ENCODE assay signal across 1 cellular context in the genomic region with DNA sequence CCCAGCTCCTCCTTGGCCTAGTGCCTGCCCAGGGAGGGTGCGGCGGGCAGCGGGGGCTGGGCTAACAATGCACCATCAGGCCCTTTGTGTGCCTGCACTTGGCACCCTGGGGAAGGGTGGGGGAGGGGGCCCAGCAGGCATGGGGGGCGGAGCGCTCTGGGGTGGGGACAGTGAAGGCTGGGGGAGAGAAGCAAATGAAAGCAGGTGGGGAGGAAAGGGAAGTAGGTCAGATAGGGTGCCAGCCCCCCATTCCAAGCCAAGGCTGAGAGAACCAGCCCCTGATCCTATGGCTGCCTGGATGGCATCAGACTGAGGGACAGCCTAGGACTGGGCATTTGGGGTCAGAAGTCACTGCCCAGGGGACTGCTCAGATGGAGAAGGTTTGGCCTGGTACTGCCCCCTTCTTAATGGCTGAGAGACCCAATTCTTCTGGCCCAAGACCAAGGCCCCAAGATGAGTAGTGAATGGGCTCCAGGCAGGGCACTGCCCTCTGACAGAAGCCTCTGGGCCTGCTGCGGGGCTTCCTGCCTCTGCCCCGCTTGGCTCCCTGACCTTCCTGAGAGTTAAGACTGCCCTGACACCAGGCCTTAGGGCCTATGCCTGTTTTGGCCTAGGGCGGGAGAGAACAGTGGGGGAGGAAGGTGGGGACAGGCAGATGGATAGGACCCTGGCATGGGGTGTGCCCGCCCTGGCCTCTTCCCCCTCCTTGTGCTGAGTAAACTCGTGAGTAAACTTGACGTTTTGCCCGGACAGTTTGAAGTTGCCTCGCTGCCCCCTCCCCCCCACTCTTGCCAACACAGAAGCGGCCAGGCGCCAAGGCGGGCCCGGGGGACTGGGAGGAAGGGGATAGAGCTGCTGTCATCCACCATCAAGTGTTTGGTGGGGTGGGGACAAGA.
TF ChIP-seq lines count a peak whose summit lies in the region.

No MANE protein-coding gene starts in this region.

TF ChIP-seq in GM12878, 131 proteins besides CTCF, POLR2A, EP300 and RAD21:
- TF ChIP-seq, protein P1, sequence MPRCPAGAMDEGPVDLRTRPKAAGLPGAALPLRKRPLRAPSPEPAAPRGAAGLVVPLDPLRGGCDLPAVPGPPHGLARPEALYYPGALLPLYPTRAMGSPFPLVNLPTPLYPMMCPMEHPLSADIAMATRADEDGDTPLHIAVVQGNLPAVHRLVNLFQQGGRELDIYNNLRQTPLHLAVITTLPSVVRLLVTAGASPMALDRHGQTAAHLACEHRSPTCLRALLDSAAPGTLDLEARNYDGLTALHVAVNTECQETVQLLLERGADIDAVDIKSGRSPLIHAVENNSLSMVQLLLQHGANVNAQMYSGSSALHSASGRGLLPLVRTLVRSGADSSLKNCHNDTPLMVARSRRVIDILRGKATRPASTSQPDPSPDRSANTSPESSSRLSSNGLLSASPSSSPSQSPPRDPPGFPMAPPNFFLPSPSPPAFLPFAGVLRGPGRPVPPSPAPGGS (IDR thresholded peaks at IDR 0.05; ENCODE audit: borderline replicate concordance, insufficient read depth, low read depth, low read length, poor library complexity, severe bottlenecking): no peak
